35 cellular contexts compared by ENCODE assay signal in the genomic region with DNA sequence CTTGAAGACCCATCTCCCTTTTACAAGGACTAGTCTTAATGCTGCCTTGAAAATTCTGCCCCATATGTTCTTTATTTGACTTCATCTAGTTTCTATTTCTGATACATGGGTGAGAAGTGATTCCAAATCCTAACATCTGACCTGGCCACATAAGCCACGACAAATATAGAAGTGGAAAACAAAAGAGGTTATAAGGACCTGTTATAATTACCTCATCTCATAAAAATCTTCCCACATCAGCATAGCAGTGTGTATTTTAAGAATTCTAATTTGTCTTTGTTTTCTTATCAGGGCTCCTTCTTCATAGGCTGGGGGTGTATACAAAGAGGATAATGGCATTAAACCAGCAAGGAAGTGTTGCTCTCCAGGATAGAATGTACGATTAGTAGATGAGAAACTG.
"Had no signal": no experiment of that assay in that cellular context is flagged by ENCODE, and none has a peak within 500 bp of the region (broad histone marks: within the 10 kb centered on the region; RNA-seq: fewer than 3 reads in every experiment).

No MANE protein-coding gene starts in this region.

- H3K27ac Mint-ChIP-seq: activated CD4-positive, alpha-beta memory T cell treated with anti-CD3 and anti-CD28 coated beads, Interleukin-2, amount 10 ng/mL, durations not matched to agents 7 days and 5 days; activated CD8-positive, alpha-beta memory T cell treated with anti-CD3 and anti-CD28 coated beads, Interleukin-2, amount 10 ng/mL, durations not matched to agents 7 days and 5 days; activated naive CD4-positive, alpha-beta T cell treated with anti-CD3 and anti-CD28 coated beads, Interleukin-2, amount 10 ng/mL, durations not matched to agents 7 days and 5 days; activated naive CD8-positive, alpha-beta T cell; activated naive CD8-positive, alpha-beta T cell treated with anti-CD3 and anti-CD28 coated beads, Interleukin-2, amount 50 U/mL, for 24 hours had no signal

- H3K36me3 Mint-ChIP-seq: activated CD8-positive, alpha-beta memory T cell treated with anti-CD3 and anti-CD28 coated beads, Interleukin-2, amount 10 ng/mL, durations not matched to agents 7 days and 5 days; activated naive CD4-positive, alpha-beta T cell treated with anti-CD3 and anti-CD28 coated beads, Interleukin-2, amount 10 ng/mL, durations not matched to agents 7 days and 5 days; activated naive CD8-positive, alpha-beta T cell had no signal

- H3K27me3 Mint-ChIP-seq: activated CD4-positive, alpha-beta memory T cell treated with anti-CD3 and anti-CD28 coated beads, Interleukin-2, amount 10 ng/mL, durations not matched to agents 7 days and 5 days; activated CD8-positive, alpha-beta memory T cell treated with anti-CD3 and anti-CD28 coated beads, Interleukin-2, amount 10 ng/mL, durations not matched to agents 7 days and 5 days; activated naive CD4-positive, alpha-beta T cell treated with anti-CD3 and anti-CD28 coated beads, Interleukin-2, amount 10 ng/mL, durations not matched to agents 7 days and 5 days had no signal

- H3K4me1 Mint-ChIP-seq: activated CD4-positive, alpha-beta memory T cell treated with anti-CD3 and anti-CD28 coated beads, Interleukin-2, amount 10 ng/mL, durations not matched to agents 7 days and 5 days; activated CD8-positive, alpha-beta memory T cell treated with anti-CD3 and anti-CD28 coated beads, Interleukin-2, amount 10 ng/mL, durations not matched to agents 7 days and 5 days; activated naive CD4-positive, alpha-beta T cell treated with anti-CD3 and anti-CD28 coated beads, Interleukin-2, amount 10 ng/mL, durations not matched to agents 7 days and 5 days; activated naive CD8-positive, alpha-beta T cell treated with anti-CD3 and anti-CD28 coated beads, Interleukin-2, amount 50 U/mL, for 24 hours had no signal

- H3K27me3 ChIP-seq: cardiac muscle cell had no signal

- H3K36me3 ChIP-seq: cardiac muscle cell, WERI-Rb-1 had no signal

- H3K27ac ChIP-seq: cardiac muscle cell, PC-9, RWPE1, WERI-Rb-1 had no signal

- DNase-seq: activated CD4-positive, alpha-beta memory T cell treated with anti-CD3 and anti-CD28 coated beads, Interleukin-2, amount 10 ng/mL, durations not matched to agents 7 days and 5 days; activated CD4-positive, alpha-beta T cell treated with anti-CD3 and anti-CD28 coated beads for 1 hour; activated CD4-positive, alpha-beta T cell treated with anti-CD3 and anti-CD28 coated beads for 48 hours; activated CD4-positive, CD25-positive, alpha-beta regulatory T cell; activated CD8-positive, alpha-beta memory T cell treated with anti-CD3 and anti-CD28 coated beads for 24 hours; activated CD8-positive, alpha-beta memory T cell treated with anti-CD3 and anti-CD28 coated beads, Interleukin-2, amount 10 ng/mL, durations not matched to agents 7 days and 5 days; activated CD8-positive, alpha-beta memory T cell treated with anti-CD3 and anti-CD28 coated beads, Interleukin-2, amount 50 U/mL, for 48 hours; activated effector memory CD4-positive, alpha-beta T cell treated with Interleukin-2 at 50 U/mL for 16 hours; activated naive CD4-positive, alpha-beta T cell treated with anti-CD3 and anti-CD28 coated beads, Interleukin-2, amount 10 ng/mL, durations not matched to agents 7 days and 5 days; activated naive CD8-positive, alpha-beta T cell treated with anti-CD3 and anti-CD28 coated beads, Interleukin-2, amount 50 U/mL, for 24 hours; activated T-cell treated with anti-CD3 and anti-CD28 coated beads, Interleukin-2, amount 50 U/mL, for 48 hours; anterior cingulate cortex; Karpas-422; KBM-7; NCI-H1048; NCI-H1105 treated with DMSO at 0.1 percent for 48 hours; NCI-H1436; NCI-H1694; NCI-H1930; NCI-H2081 treated with DMSO at 0.1 percent for 48 hours; NCI-H226; NCI-H446 treated with DMSO at 0.1 percent for 48 hours; NCI-H524; NK-92 treated with Interleukin-12 subunit alpha and Interleukin-12 subunit beta, amount 100 ng/mL, for 24 hours; PC-9; SW 1271; T-helper 1 cell; T-helper 2 cell; T-helper 9 cell; WERI-Rb-1 had no signal

- ATAC-seq: activated CD8-positive, alpha-beta memory T cell treated with anti-CD3 and anti-CD28 coated beads, Interleukin-2, amount 10 ng/mL, durations not matched to agents 7 days and 5 days; activated naive CD8-positive, alpha-beta T cell treated with anti-CD3 and anti-CD28 coated beads, Interleukin-2, amount 50 U/mL, for 24 hours; Right ventricle myocardium inferior had no signal

- H3K4me3 Mint-ChIP-seq: activated CD4-positive, alpha-beta memory T cell treated with anti-CD3 and anti-CD28 coated beads, Interleukin-2, amount 10 ng/mL, durations not matched to agents 7 days and 5 days; activated CD8-positive, alpha-beta memory T cell treated with anti-CD3 and anti-CD28 coated beads, Interleukin-2, amount 10 ng/mL, durations not matched to agents 7 days and 5 days; activated naive CD4-positive, alpha-beta T cell treated with anti-CD3 and anti-CD28 coated beads, Interleukin-2, amount 10 ng/mL, durations not matched to agents 7 days and 5 days; activated naive CD8-positive, alpha-beta T cell; activated naive CD8-positive, alpha-beta T cell treated with anti-CD3 and anti-CD28 coated beads, Interleukin-2, amount 50 U/mL, for 24 hours had no signal

- H2AFZ ChIP-seq: PC-9 had no signal

- FAIRE-seq: RCC 7860 had no signal

- H3K4me3 ChIP-seq: cardiac muscle cell, PC-9 had no signal

- H3K4me2 ChIP-seq: PC-9 had no signal
